In genomic region chr3:149670742-149671492, GRCh38 we compare ENCODE assay signal across 20 cellular contexts. TPM values are rescaled to one million over a fixed set of nuclear protein-coding genes. Genes with fewer than 3 reads are reported as not detected.
DNase-seq lines count a peak whose midpoint lies in the region; ATAC-seq, FAIRE-seq and TF ChIP-seq lines count a peak whose summit lies in the region.
"Had no signal": no experiment of that assay in that cellular context is flagged by ENCODE, and none has a peak within 500 bp of the region (broad histone marks: within the 10 kb centered on the region; RNA-seq: fewer than 3 reads in every experiment).

No MANE protein-coding gene starts in this region.

- H3K27me3 Mint-ChIP-seq in CD14-positive monocyte (ENCODE audit: low read depth in 3 of 3) = peaks cover 23 to 52% (median 35%) of the 10 kb centered on the region in 3 donors

- H3K4ac ChIP-seq in IMR-90 (ENCODE audit: low read depth, low read length) = no peak overlapping the region

- TF ChIP-seq RAD21 in IMR-90 (IDR thresholded peaks at IDR 0.05; ENCODE audit: low read length) = no peak

- H3K27ac Mint-ChIP-seq in CD14-positive monocyte = no peak overlapping the region
- H3K27ac Mint-ChIP-seq: activated T-helper 2 cell treated with anti-CD3 and anti-CD28 coated beads, Interferon-gamma antibody, Interleukin-2, Interleukin-4, amounts not matched to agents 10 μg/mL and 5 μg/mL and 100 μg/mL, durations not matched to agents 14 hours and 24 hours and 36 hours; naive B cell had no signal

- no peak overlapping the region for H4K8ac ChIP-seq in IMR-90 (ENCODE audit: low read depth in 2 of 2, low read length in 2 of 2)

- H3K4me3 ChIP-seq in IMR-90 (ENCODE audit: insufficient read depth, low read depth, low read length) (no peak overlapping the region), epithelial cell of proximal tubule (ENCODE audit: low read depth, low read length) (peak overlapping the region; percentile 34), parathyroid adenoma (ENCODE audit: low read depth, low read length) (no peak overlapping the region), lower leg skin (ENCODE audit: low read depth, poor library complexity, severe bottlenecking) (no peak overlapping the region)
- H3K4me3 ChIP-seq: heart right ventricle had no signal

- no CpG with 5 or more reads among the region's 10 CpGs for WGBS in IMR-90 (ENCODE audit: extremely low coverage in 2 of 2, insufficient read length in 1 of 2), 2 experiments
- 73 to 76% methylated on average over 10 of the region's 10 CpGs for WGBS in lower leg skin, 2 donors

- no peak overlapping the region; the same call in 1 of the 2 replicates for H3K23ac ChIP-seq in IMR-90 (ENCODE audit: low read depth, low read length)

- no peak overlapping the region for H3K56ac ChIP-seq in IMR-90 (ENCODE audit: extremely low read depth, insufficient read depth, low read length)

- TF ChIP-seq CTCF in IMR-90 (conservative IDR thresholded peaks at IDR 0.05; ENCODE audit: low read depth, low read length) (no peak), epithelial cell of proximal tubule (conservative IDR thresholded peaks at IDR 0.05; ENCODE audit: low read depth, low read length) (no peak), parathyroid adenoma (IDR thresholded peaks at IDR 0.05) (no peak), lower leg skin (IDR thresholded peaks at IDR 0.05) (no peak), CD14-positive monocyte (IDR thresholded peaks at IDR 0.05) (no peak)

- no peak overlapping the region; the same call in 1 of the 2 replicates for H3K4me2 ChIP-seq in IMR-90 (ENCODE audit: low read depth, low read length)
- H3K4me2 ChIP-seq in parathyroid adenoma (ENCODE audit: low read length) = no peak overlapping the region

- 0 out of 2 replicates have a peak, but pooled peaks cover 4% of the 10 kb centered on the region for H3K9me1 ChIP-seq in IMR-90 (ENCODE audit: insufficient read depth, low read length)

- H3K9me3 ChIP-seq in IMR-90 (ENCODE audit: control insufficient read depth, insufficient read depth, low read length) (no peaks in the 10 kb centered on the region), parathyroid adenoma (ENCODE audit: control insufficient read depth, low read length) (no peaks in the 10 kb centered on the region)
- H3K9me3 ChIP-seq: heart right ventricle had no signal

- H2BK120ac ChIP-seq in IMR-90 (ENCODE audit: low read depth, low read length) = no peak overlapping the region

- H3K36me3 ChIP-seq in IMR-90 (ENCODE audit: control insufficient read depth, insufficient read depth, low read length) = no peaks in the 10 kb centered on the region
- no peaks in the 10 kb centered on the region for H3K36me3 ChIP-seq in parathyroid adenoma (ENCODE audit: control insufficient read depth, insufficient read depth, low read length)
- H3K36me3 ChIP-seq: heart right ventricle had no signal

- H3K79me1 ChIP-seq in IMR-90 (ENCODE audit: low read depth in 1 of 2, low read length in 2 of 2) = no peaks in the 10 kb centered on the region

- no peak overlapping the region for H3K14ac ChIP-seq in IMR-90 (replicated peaks; ENCODE audit: low read depth, low read length)

- no peak overlapping the region for H4K91ac ChIP-seq in IMR-90 (ENCODE audit: insufficient read depth, low read depth, low read length)

- no peak overlapping the region for H2BK20ac ChIP-seq in IMR-90 (ENCODE audit: low read depth, low read length)

- CTCF ChIA-PET in IMR-90 (lab: Yijun Ruan, JAX) = interaction anchor here (1.4 kb wide), 1 partner anchor 47 kb away, joined by 3 read pairs; no protein-coding TSS in a partner anchor

- H3K9ac ChIP-seq in IMR-90 (ENCODE audit: low read depth, low read length) (no peak overlapping the region), parathyroid adenoma (no peak overlapping the region)

- peak overlapping the region in 1 of 2 donors; percentile 2 for H3K4me3 Mint-ChIP-seq in CD14-positive monocyte
- H3K4me3 Mint-ChIP-seq: naive B cell had no signal

- H3K36me3 Mint-ChIP-seq in CD14-positive monocyte = no peaks in the 10 kb centered on the region
- H3K36me3 Mint-ChIP-seq: naive B cell had no signal

- intact Hi-C loops in IMR-90 (cut with micrococcal nuclease) (no loop called here), lower leg skin (cut with DNase I; ENCODE audit: low total_unique reads) (no loop called here), CD14-positive monocyte (cut with micrococcal nuclease) (no loop called here)

- no peaks in the 10 kb centered on the region for H3K4me1 Mint-ChIP-seq in CD14-positive monocyte
- H3K4me1 Mint-ChIP-seq: naive B cell had no signal

- dilution Hi-C loops in IMR-90 (cut with HindIII; ENCODE audit: low sequenced_read_pairs, unreplicated experiment) = no loop called here

- H2AK5ac ChIP-seq in IMR-90 (ENCODE audit: low read depth, low read length) = no peak overlapping the region

- in situ Hi-C loops in IMR-90 (cut with MboI; ENCODE audit: low sequenced_read_pairs) = no loop called here

- H4K5ac ChIP-seq in IMR-90 (ENCODE audit: low read depth, low read length) = no peak overlapping the region

- H3K9me3 Mint-ChIP-seq in CD14-positive monocyte = peaks cover 0 to 2% (median 0%) of the 10 kb centered on the region in 7 donors
- H3K9me3 Mint-ChIP-seq: activated T-helper 2 cell treated with anti-CD3 and anti-CD28 coated beads, Interferon-gamma antibody, Interleukin-2, Interleukin-4, amounts not matched to agents 10 μg/mL and 5 μg/mL and 100 μg/mL, durations not matched to agents 14 hours and 24 hours and 36 hours had no signal

- no peak overlapping the region for H2BK5ac ChIP-seq in IMR-90 (ENCODE audit: low read depth, low read length, poor library complexity, severe bottlenecking)

- DNase-seq in IMR-90 (no peak), epithelial cell of proximal tubule (ENCODE audit: low read depth) (no peak), lower leg skin (ENCODE audit: low spot score in 2 of 2) (no peak), CD14-positive monocyte (ENCODE audit: low spot score) (no peak), GM12891 (ENCODE audit: insufficient read length, low spot score) (no peak)
- no peak for DNase-seq in activated CD8-positive, alpha-beta memory T cell treated with anti-CD3 and anti-CD28 coated beads, Interleukin-2, amount 50 U/mL, for 4 hours
- DNase-seq: activated CD4-positive, alpha-beta T cell treated with anti-CD3 and anti-CD28 coated beads, Interleukin-2, amount 50 U/mL, for 48 hours; aorta; C1 segment of cervical spinal cord; DMS79 treated with DMSO at 0.1 percent for 48 hours; heart right ventricle; left ventricle myocardium superior; naive B cell; NCI-H1436 treated with DMSO at 0.1 percent for 48 hours; NCI-H345; stimulated activated CD4-positive, alpha-beta T cell treated with anti-CD3 and anti-CD28 coated beads, Interleukin-15, amount 100 ng/mL, for 24 hours had no signal

- no peak for FAIRE-seq in GM12891 (lab: Jason Lieb, UNC)

- no peak overlapping the region for H2BK15ac ChIP-seq in IMR-90 (ENCODE audit: low read depth, low read length)

- no peaks in the 10 kb centered on the region for H3K79me2 ChIP-seq in parathyroid adenoma

- H3K27me3 ChIP-seq in IMR-90 (ENCODE audit: control insufficient read depth, insufficient read depth, low read length) (no peaks in the 10 kb centered on the region), parathyroid adenoma (ENCODE audit: control insufficient read depth, insufficient read depth, low read length) (no peaks in the 10 kb centered on the region)

- POLR2A ChIA-PET in IMR-90 (lab: Charles Lee; ENCODE audit: unreplicated experiment) = interaction anchor here (1.4 kb wide), 1 partner anchor 13 kb away, joined by 5 read pairs; the partner anchor contains the start of gene WWTR1

- H2AFZ ChIP-seq in IMR-90 (replicated peaks; ENCODE audit: low read length, poor library complexity) (no peak overlapping the region), parathyroid adenoma (peak overlapping the region; percentile 18)

- no peak for TF ChIP-seq POLR2A in IMR-90 (IDR thresholded peaks at IDR 0.05; ENCODE audit: low read depth, low read length)
- no peak for TF ChIP-seq POLR2A in lower leg skin (IDR thresholded peaks at IDR 0.05)
- no peak for TF ChIP-seq POLR2A in GM12891 (IDR thresholded peaks at IDR 0.05; ENCODE audit: low read depth, low read length)

- H2AK9ac ChIP-seq in IMR-90 (replicated peaks; ENCODE audit: low read depth, low read length, poor library complexity) = no peak overlapping the region

- H4K20me1 ChIP-seq in IMR-90 (ENCODE audit: insufficient read depth, low read length) = no peaks in the 10 kb centered on the region

- H3K18ac ChIP-seq in IMR-90 (ENCODE audit: low read depth, low read length) = no peak overlapping the region

- H3K4me1 ChIP-seq in IMR-90 (ENCODE audit: control insufficient read depth, insufficient read depth, low read length) (peaks cover 4% of the 10 kb centered on the region), parathyroid adenoma (peaks cover 4% of the 10 kb centered on the region)
- H3K4me1 ChIP-seq: heart right ventricle had no signal

- H3K27ac ChIP-seq in IMR-90 (ENCODE audit: insufficient read depth, low read length) (no peak overlapping the region), parathyroid adenoma (no peak overlapping the region)
- H3K27ac ChIP-seq: heart right ventricle had no signal

- no TSS peak for BruUV-seq in IMR-90 (replicated peaks; lab: Mats Ljungman, UMichigan)

- peak; percentile 83 for ATAC-seq in GM21529 (IDR thresholded peaks at IDR 0.05; ENCODE audit: unreplicated experiment)
- peak; percentile 48; the same call in 1 of the 2 replicates for ATAC-seq in IMR-90 (ENCODE audit: low read depth)
- ATAC-seq: esophagus mucosa, heart right ventricle, left ventricle myocardium superior had no signal

TF ChIP-seq in IMR-90, 13 proteins besides CTCF, POLR2A, EP300 and RAD21 (continues in another document):
- TF ChIP-seq SMC3 (IDR thresholded peaks at IDR 0.05; ENCODE audit: low read depth, low read length) = no peak
- no peak for TF ChIP-seq CHD1 (IDR thresholded peaks at IDR 0.05; ENCODE audit: low read depth, low read length)

TF ChIP-seq in GM12891, 5 proteins besides CTCF, POLR2A, EP300 and RAD21:
- TF ChIP-seq POU2F2 (IDR thresholded peaks at IDR 0.05; ENCODE audit: low read depth, low read length) (no peak), TAF1 (IDR thresholded peaks at IDR 0.05; ENCODE audit: low read depth, low read length) (no peak), PAX5 (IDR thresholded peaks at IDR 0.05; ENCODE audit: insufficient read depth, low read length, severe bottlenecking) (no peak)
TF ChIP-seq in GM12891: peak in this region for 0.

RNA-seq across cellular contexts. Expression of gene WWTR1, which starts 13.1 kb away (rescaled TPM):
- total RNA-seq in IMR-90 (2012; rRNA removed) = 30.3 and 38.9 TPM in 2 replicates
- 65.3 and 66.9 TPM in 2 replicates for polyA plus RNA-seq in IMR-90 (2012; rRNA removed)
- 31.8 and 59.9 TPM in 2 replicates for polyA plus RNA-seq in IMR-90 (2012; cell fraction: cytosol; rRNA removed)
- 53.5 and 83.5 TPM in 2 replicates for polyA plus RNA-seq in IMR-90 (2012; cell fraction: nucleus; rRNA removed; ENCODE audit: low replicate concordance)
- 52.0 and 123 TPM in 2 replicates for total RNA-seq in epithelial cell of proximal tubule
- total RNA-seq in lower leg skin = 10 to 100 TPM; 52.4 to 78.1 (median 56.1) TPM
- not detected for polyA plus RNA-seq in CD14-positive monocyte
- 0.12 TPM for polyA plus RNA-seq in GM12891 (2012; ENCODE audit: low read depth, missing spikeins)
